In genomic region chr9:94165592-94166236, GRCh38 we compare ENCODE assay signal across 8 cellular contexts.
A peak's percentile ranks its signal among the peaks of the same experiment; 100 is the strongest.
DNase-seq lines count a peak whose midpoint lies in the region; ATAC-seq and TF ChIP-seq lines count a peak whose summit lies in the region.

No MANE protein-coding gene starts in this region.

- H3K27me3 ChIP-seq in BLaER1 treated with 17β-estradiol and CSF1 and Interleukin-3, amounts not matched to agents 10 nM and 100 nM, result no peaks in the 10 kb centered on the region
- H3K27me3 ChIP-seq in liver (ENCODE audit: control insufficient read depth in 4 of 4, insufficient read depth in 4 of 4, low read length in 3 of 4), result no peaks in the 10 kb centered on the region

- no peaks in the 10 kb centered on the region for H3K9me3 ChIP-seq in BLaER1 treated with 17β-estradiol and CSF1 and Interleukin-3, amounts not matched to agents 10 nM and 100 nM (replicated peaks in 1 of 11)
- no peaks in the 10 kb centered on the region for H3K9me3 ChIP-seq in liver (ENCODE audit: control insufficient read depth in 4 of 4, low read length in 3 of 4)

- no peak for TF ChIP-seq RAD21 in liver (IDR thresholded peaks at IDR 0.05)

- peak overlapping the region; percentile 59 to 87 (median 73) for H3K4me2 ChIP-seq in BLaER1 treated with 17β-estradiol and CSF1 and Interleukin-3, amounts not matched to agents 10 nM and 100 nM

- ATAC-seq in GM19438 (IDR thresholded peaks at IDR 0.05; ENCODE audit: low read depth, unreplicated experiment) (peak; percentile 83), HG03571 (IDR thresholded peaks at IDR 0.05; ENCODE audit: unreplicated experiment) (peak; percentile 91)

- peak; percentile 22 for TF ChIP-seq CTCF in liver (IDR thresholded peaks at IDR 0.05; ENCODE audit: low read depth, low read length, missing input control)

- peaks cover 38 to 39% (median 38%) of the 10 kb centered on the region in 11 experiments for H4K20me1 ChIP-seq in BLaER1 treated with 17β-estradiol and CSF1 and Interleukin-3, amounts not matched to agents 10 nM and 100 nM

- 8% methylated on average over 50 of the region's 50 CpGs for WGBS in liver

- peaks cover 0 to 23% (median 10%) of the 10 kb centered on the region in 11 experiments; a peak in 14 of 22 replicates for H3K36me3 ChIP-seq in BLaER1 treated with 17β-estradiol and CSF1 and Interleukin-3, amounts not matched to agents 10 nM and 100 nM
- H3K36me3 ChIP-seq in liver (ENCODE audit: control insufficient read depth in 4 of 4, insufficient read depth in 3 of 4, low read depth in 1 of 4, low read length in 3 of 4), result no peaks in the 10 kb centered on the region

- peak overlapping the region; percentile 71 to 92 (median 83) for H3K4me3 ChIP-seq in BLaER1 treated with 17β-estradiol and CSF1 and Interleukin-3, amounts not matched to agents 10 nM and 100 nM
- peak overlapping the region; percentile 37 to 99 (median 58) for H3K4me3 ChIP-seq in liver (ENCODE audit: low read depth in 1 of 3, low read length in 3 of 3)

- peaks cover 32 to 51% (median 41%) of the 10 kb centered on the region in 10 experiments for H3K4me1 ChIP-seq in BLaER1 treated with 17β-estradiol and CSF1 and Interleukin-3, amounts not matched to agents 10 nM and 100 nM
- peaks cover 3 to 27% (median 23%) of the 10 kb centered on the region in 4 donors for H3K4me1 ChIP-seq in liver (ENCODE audit: control insufficient read depth in 4 of 4, insufficient read depth in 4 of 4, low read length in 3 of 4)

- peak overlapping the region; percentile 98 to 100 (median 100) for H3K9ac ChIP-seq in BLaER1 treated with 17β-estradiol and CSF1 and Interleukin-3, amounts not matched to agents 10 nM and 100 nM
- peak overlapping the region in 1 of 2 donors; percentile 90 for H3K9ac ChIP-seq in liver (ENCODE audit: low read depth in 1 of 2, low read length in 2 of 2)

- H3K27ac ChIP-seq in BLaER1 treated with 17β-estradiol and CSF1 and Interleukin-3, amounts not matched to agents 10 nM and 100 nM, result peak overlapping the region; percentile 99 to 100 (median 100)
- H3K27ac ChIP-seq in liver (ENCODE audit: low read depth in 1 of 2, low read length in 2 of 2), result peak overlapping the region; percentile 95 to 99

- DNase-seq in NCI-H774 (lab: John Stamatoyannopoulos, UW), result peak; percentile 99
- peak; percentile 94 to 97 for DNase-seq in activated CD4-positive, alpha-beta T cell treated with anti-CD3 and anti-CD28 coated beads, Interleukin-2, amount 50 U/mL, for 48 hours
- DNase-seq in dermis microvascular lymphatic vessel endothelial cell (ENCODE audit: low read depth in 2 of 2), result peak; percentile 96 to 99
- DNase-seq in stimulated activated CD4-positive, alpha-beta T cell treated with anti-CD3 and anti-CD28 coated beads, Interleukin-4, amount 100 ng/mL, for 1 hour, result peak; percentile 94

TF ChIP-seq in liver, 16 proteins besides CTCF, POLR2A, EP300 and RAD21:
- TF ChIP-seq SP1 (IDR thresholded peaks at IDR 0.05) (peak; percentile 90), RXRA (IDR thresholded peaks at IDR 0.05) (peak; percentile 50 to 62), TAF1 (conservative IDR thresholded peaks at IDR 0.05) (no peak), FOXA1 (IDR thresholded peaks at IDR 0.05) (peak; percentile 21), NR2F2 (IDR thresholded peaks at IDR 0.05) (peak; percentile 55), REST (IDR thresholded peaks at IDR 0.05) (peak; percentile 95), ZBTB33 (IDR thresholded peaks at IDR 0.05) (no peak), ATF3 (IDR thresholded peaks at IDR 0.05) (no peak), GABPA (IDR thresholded peaks at IDR 0.05 in 1 of 2, conservative IDR thresholded peaks at IDR 0.05 in 1 of 2) (peak in 1 of 2 donors; percentile 60), HNF4G (IDR thresholded peaks at IDR 0.05) (no peak), EGR1 (IDR thresholded peaks at IDR 0.05; ENCODE audit: low read depth in 2 of 2) (peak; percentile 75 to 76), YY1 (IDR thresholded peaks at IDR 0.05) (peak; percentile 43), FOXA2 (IDR thresholded peaks at IDR 0.05) (no peak), HNF4A (conservative IDR thresholded peaks at IDR 0.05) (peak; percentile 26 to 41), JUND (IDR thresholded peaks at IDR 0.05) (no peak), MAX (IDR thresholded peaks at IDR 0.05) (peak; percentile 91)

Comparison
In these comparisons a context has a peak if more than half of its experiments do, and no peak if none do; other contexts are left out.
1. Peak in every context shown above with its lines: DNase-seq, ATAC-seq, H3K4me3 ChIP-seq and H3K27ac ChIP-seq.